ENCODE assay signal across 21 cellular contexts in genomic region chr1:197660389-197660788, GRCh38.
DNase-seq lines count a peak whose midpoint lies in the region; ATAC-seq, FAIRE-seq and TF ChIP-seq lines count a peak whose summit lies in the region.
"Had no signal": no experiment of that assay in that cellular context is flagged by ENCODE, and none has a peak within 500 bp of the region (broad histone marks: within the 10 kb centered on the region; RNA-seq: fewer than 3 reads in every experiment).

No MANE protein-coding gene starts in this region.

- no peak overlapping the region for H3K4me3 Mint-ChIP-seq in activated naive CD4-positive, alpha-beta T cell treated with anti-CD3 and anti-CD28 coated beads, Interleukin-2, amount 50 U/mL, for 24 hours
- H3K4me3 Mint-ChIP-seq: CD14-positive monocyte, IgD-negative memory B cell had no signal

- no peaks in the 10 kb centered on the region for H3K9me3 Mint-ChIP-seq in activated naive CD4-positive, alpha-beta T cell treated with anti-CD3 and anti-CD28 coated beads, Interleukin-2, amount 50 U/mL, for 24 hours
- H3K9me3 Mint-ChIP-seq: IgD-negative memory B cell had no signal

- H3K9ac ChIP-seq in adipocyte (ENCODE audit: low read length) = no peak overlapping the region

- no peak for DNase-seq in activated naive CD4-positive, alpha-beta T cell treated with Interleukin-2 at 50 U/mL for 16 hours
- DNase-seq in adipocyte (ENCODE audit: low read depth) (peak; percentile 31), fibroblast of the aortic adventitia (ENCODE audit: low read depth) (peak; percentile 9), small intestine (no peak), amniotic stem cell (lab: John Stamatoyannopoulos, UW) (no peak), NCI-H526 treated with DMSO at 0.1 percent for 48 hours (lab: John Stamatoyannopoulos, UW) (no peak)
- DNase-seq: COR-L47, HCEC 1CT, Kasumi-1, NCI-H187, NCI-H345, NCI-H69, SIG-M5 had no signal

- H3K4me3 ChIP-seq in adipocyte (ENCODE audit: low read length) (no peak overlapping the region), fibroblast of the aortic adventitia (ENCODE audit: low read depth, low read length) (no peak overlapping the region), small intestine (ENCODE audit: low read depth in 1 of 2, low read length in 2 of 2) (no peak overlapping the region)

- peaks cover 18% of the 10 kb centered on the region for H3K36me3 Mint-ChIP-seq in activated naive CD4-positive, alpha-beta T cell treated with anti-CD3 and anti-CD28 coated beads, Interleukin-2, amount 50 U/mL, for 24 hours

- no peaks in the 10 kb centered on the region for H3K27me3 Mint-ChIP-seq in activated naive CD4-positive, alpha-beta T cell treated with anti-CD3 and anti-CD28 coated beads, Interleukin-2, amount 50 U/mL, for 24 hours
- H3K27me3 Mint-ChIP-seq: IgD-negative memory B cell had no signal

- H3K27me3 ChIP-seq in adipocyte (replicated peaks; ENCODE audit: control insufficient read depth, insufficient read depth, low read length) (no peaks in the 10 kb centered on the region), small intestine (ENCODE audit: control insufficient read depth in 2 of 2, insufficient read depth in 2 of 2, low read length in 2 of 2) (no peaks in the 10 kb centered on the region)

- no peak overlapping the region for H3K27ac ChIP-seq in small intestine (ENCODE audit: low read depth in 1 of 2, low read length in 1 of 2)
- H3K27ac ChIP-seq: HL-60 had no signal

- no peaks in the 10 kb centered on the region for H3K9me3 ChIP-seq in adipocyte (ENCODE audit: control insufficient read depth, low read length)
- H3K9me3 ChIP-seq in small intestine (ENCODE audit: control insufficient read depth, low read depth) = no peaks in the 10 kb centered on the region

- no peak for TF ChIP-seq CTCF in fibroblast of the aortic adventitia (IDR thresholded peaks at IDR 0.05; ENCODE audit: insufficient read depth, low read length)

- peak; percentile 51 for FAIRE-seq in small intestine (lab: Jason Lieb, UNC)
- FAIRE-seq: A204.1, HTR-8/SVneo, RCC 7860 had no signal

- H3K36me3 ChIP-seq in adipocyte (ENCODE audit: control insufficient read depth, insufficient read depth, low read length, severe bottlenecking) (no peaks in the 10 kb centered on the region), small intestine (ENCODE audit: control insufficient read depth in 2 of 2, insufficient read depth in 2 of 2, low read length in 2 of 2) (no peaks in the 10 kb centered on the region)

- no peak for ATAC-seq in GM18517 (IDR thresholded peaks at IDR 0.05; ENCODE audit: unreplicated experiment)

- peaks cover 25% of the 10 kb centered on the region for H3K4me1 Mint-ChIP-seq in activated naive CD4-positive, alpha-beta T cell treated with anti-CD3 and anti-CD28 coated beads, Interleukin-2, amount 50 U/mL, for 24 hours

- peaks cover 22% of the 10 kb centered on the region for H3K4me1 ChIP-seq in adipocyte (ENCODE audit: control insufficient read depth, insufficient read depth, low read length)
- no peaks in the 10 kb centered on the region for H3K4me1 ChIP-seq in small intestine (ENCODE audit: control insufficient read depth in 2 of 2, insufficient read depth in 1 of 2, low read depth in 1 of 2, low read length in 1 of 2)

- H3K27ac Mint-ChIP-seq in activated naive CD4-positive, alpha-beta T cell treated with anti-CD3 and anti-CD28 coated beads, Interleukin-2, amount 50 U/mL, for 24 hours = peak overlapping the region; percentile 63

Comparison
In these comparisons a context has a peak if more than half of its experiments do, and no peak if none do; other contexts are left out.
1. DNase-seq: peak in adipocyte (single experiment) and fibroblast of the aortic adventitia (single experiment); none in activated naive CD4-positive, alpha-beta T cell treated with Interleukin-2 at 50 U/mL for 16 hours (single experiment), small intestine (single experiment), amniotic stem cell (single experiment) and NCI-H526 treated with DMSO at 0.1 percent for 48 hours (single experiment).